Comparison of ENCODE assay signal across 24 cellular contexts in genomic region chr11:116360542-116360941, GRCh38.
"Had no signal": no experiment of that assay in that cellular context is flagged by ENCODE, and none has a peak within 500 bp of the region (broad histone marks: within the 10 kb centered on the region; RNA-seq: fewer than 3 reads in every experiment).

No MANE protein-coding gene starts in this region.

- H3K27me3 ChIP-seq: ovary, upper lobe of left lung had no signal

- H3K36me3 ChIP-seq: colonic mucosa, heart right ventricle, left lung, ovary, stomach, tibial artery, upper lobe of left lung had no signal

- H3K27ac ChIP-seq: colonic mucosa, heart right ventricle, left lung, ovary, stomach, tibial artery, upper lobe of left lung had no signal

- ATAC-seq: effector memory CD8-positive, alpha-beta T cell; heart right ventricle; left cardiac atrium; left lung; naive thymus-derived CD8-positive, alpha-beta T cell; sciatic nerve; stimulated activated effector memory CD8-positive, alpha-beta T cell treated with anti-CD3 and anti-CD28 coated beads, Interleukin-12 subunit alpha, Interleukin-12 subunit beta, amount 100 ng/mL, for 72 hours had no signal

- H3K4me1 Mint-ChIP-seq: central memory CD8-positive, alpha-beta T cell; stimulated activated effector memory CD8-positive, alpha-beta T cell treated with anti-CD3 and anti-CD28 coated beads, Interleukin-12 subunit alpha, Interleukin-12 subunit beta, amount 100 ng/mL, for 72 hours had no signal

- H3K36me3 Mint-ChIP-seq: naive thymus-derived CD8-positive, alpha-beta T cell; stimulated activated effector memory CD8-positive, alpha-beta T cell treated with anti-CD3 and anti-CD28 coated beads, Interleukin-12 subunit alpha, Interleukin-12 subunit beta, amount 100 ng/mL, for 72 hours had no signal

- H3K9me3 Mint-ChIP-seq: central memory CD8-positive, alpha-beta T cell; dendritic cell treated with granulocyte-macrophage colony-stimulating factor and Interleukin-4, amounts not matched to agents 40 ng/mL and 50 ng/mL, for 4 days; effector memory CD8-positive, alpha-beta T cell had no signal

- H3K4me3 ChIP-seq: colonic mucosa, heart right ventricle, left lung, ovary, smooth muscle cell, stomach, tibial artery, upper lobe of left lung had no signal

- H3K4me1 ChIP-seq: colonic mucosa, heart right ventricle, left lung, tibial artery had no signal

- DNase-seq: colonic mucosa; effector memory CD8-positive, alpha-beta T cell; heart right ventricle; hippocampal formation; left cardiac atrium; left lung; mammary epithelial cell; naive thymus-derived CD8-positive, alpha-beta T cell; nephron progenitor cell; occipital lobe; ovary; posterior cingulate gyrus; stimulated activated CD4-positive, alpha-beta T cell treated with anti-CD3 and anti-CD28 coated beads, Interleukin-12 subunit alpha, Interleukin-12 subunit beta, amount 100 ng/mL, for 4 hours; stimulated activated CD4-positive, alpha-beta T cell treated with anti-CD3 and anti-CD28 coated beads, Interleukin-1b, Interleukin-23, amount 100 ng/mL, for 48 hours; stimulated activated CD4-positive, alpha-beta T cell treated with anti-CD3 and anti-CD28 coated beads, Interleukin-4, amount 100 ng/mL, for 1 hour; stimulated activated naive CD4-positive, alpha-beta T cell treated with Interleukin-2 at 50 U/mL for 16 hours; stomach; tibial artery; upper lobe of left lung had no signal

- H3K27ac Mint-ChIP-seq: dendritic cell treated with granulocyte-macrophage colony-stimulating factor and Interleukin-4, amounts not matched to agents 40 ng/mL and 50 ng/mL, for 4 days; effector memory CD8-positive, alpha-beta T cell; naive thymus-derived CD8-positive, alpha-beta T cell; nephron progenitor cell; stimulated activated effector memory CD8-positive, alpha-beta T cell treated with anti-CD3 and anti-CD28 coated beads, Interleukin-12 subunit alpha, Interleukin-12 subunit beta, amount 100 ng/mL, for 72 hours had no signal

- H3K4me3 Mint-ChIP-seq: central memory CD8-positive, alpha-beta T cell; dendritic cell treated with granulocyte-macrophage colony-stimulating factor and Interleukin-4, amounts not matched to agents 40 ng/mL and 50 ng/mL, for 4 days; effector memory CD8-positive, alpha-beta T cell; naive thymus-derived CD8-positive, alpha-beta T cell; nephron progenitor cell; stimulated activated effector memory CD8-positive, alpha-beta T cell treated with anti-CD3 and anti-CD28 coated beads, Interleukin-12 subunit alpha, Interleukin-12 subunit beta, amount 100 ng/mL, for 72 hours had no signal

- H3K9me3 ChIP-seq: colonic mucosa, heart right ventricle, left lung, ovary, stomach, tibial artery, upper lobe of left lung had no signal
